Comparison of ENCODE assay signal across 13 cellular contexts in genomic region chr5:166961028-166961427, GRCh38. TPM values are rescaled to one million over a fixed set of nuclear protein-coding genes. Genes with fewer than 3 reads are reported as not detected.
DNase-seq lines count a peak whose midpoint lies in the region; ATAC-seq, FAIRE-seq and TF ChIP-seq lines count a peak whose summit lies in the region.
"Had no signal": no experiment of that assay in that cellular context is flagged by ENCODE, and none has a peak within 500 bp of the region (broad histone marks: within the 10 kb centered on the region; RNA-seq: fewer than 3 reads in every experiment).

No MANE protein-coding gene starts in this region.

- no peak overlapping the region for H3K4me2 ChIP-seq in KMS-11

- no peaks in the 10 kb centered on the region for H3K79me2 ChIP-seq in KMS-11 (ENCODE audit: insufficient read depth, low read depth)

- H3K4me3 ChIP-seq in BJ (ENCODE audit: low read depth, low read length) (no peak overlapping the region), KMS-11 (IDR thresholded peaks at IDR 0.05; ENCODE audit: insufficient read depth, low read depth, low read length) (no peak overlapping the region)

- no peak overlapping the region for H3K27ac Mint-ChIP-seq in activated naive CD4-positive, alpha-beta T cell treated with anti-CD3 and anti-CD28 coated beads, Interleukin-2, amount 10 ng/mL, durations not matched to agents 7 days and 5 days
- H3K27ac Mint-ChIP-seq: CD4-positive, alpha-beta memory T cell had no signal

- DNase-seq in BJ (ENCODE audit: low read depth) (no peak), SW480 (ENCODE audit: low spot score) (peak; percentile 8), kidney tubule cell (ENCODE audit: low spot score) (peak; percentile 5), HTR-8/SVneo (ENCODE audit: insufficient read length, low spot score) (no peak), middle frontal gyrus (ENCODE audit: extremely low spot score, low spot score) (no peak)
- no peak for DNase-seq in activated naive CD4-positive, alpha-beta T cell treated with anti-CD3 and anti-CD28 coated beads, Interleukin-2, amount 10 ng/mL, durations not matched to agents 7 days and 5 days
- DNase-seq: CD4-positive, alpha-beta memory T cell; nucleus accumbens; SHP77 had no signal

- POLR2A ChIA-PET in BJ (lab: Charles Lee): no interaction called here

- H3K9me3 Mint-ChIP-seq in activated naive CD4-positive, alpha-beta T cell treated with anti-CD3 and anti-CD28 coated beads, Interleukin-2, amount 10 ng/mL, durations not matched to agents 7 days and 5 days: peaks cover 11% of the 10 kb centered on the region

- H3K4me3 Mint-ChIP-seq in activated naive CD4-positive, alpha-beta T cell treated with anti-CD3 and anti-CD28 coated beads, Interleukin-2, amount 10 ng/mL, durations not matched to agents 7 days and 5 days: no peak overlapping the region
- H3K4me3 Mint-ChIP-seq: CD4-positive, alpha-beta memory T cell; central memory CD8-positive, alpha-beta T cell had no signal

- H3K27me3 ChIP-seq in BJ (ENCODE audit: control insufficient read depth, insufficient read depth, low read length) (no peaks in the 10 kb centered on the region), KMS-11 (ENCODE audit: insufficient read depth, low read depth) (no peaks in the 10 kb centered on the region)

- no peak overlapping the region for H2AFZ ChIP-seq in KMS-11 (ENCODE audit: low read depth)

- H3K9ac ChIP-seq in KMS-11: no peak overlapping the region

- H3K4me1 Mint-ChIP-seq in activated naive CD4-positive, alpha-beta T cell treated with anti-CD3 and anti-CD28 coated beads, Interleukin-2, amount 10 ng/mL, durations not matched to agents 7 days and 5 days: no peaks in the 10 kb centered on the region
- H3K4me1 Mint-ChIP-seq: CD4-positive, alpha-beta memory T cell; central memory CD8-positive, alpha-beta T cell had no signal

- H4K20me1 ChIP-seq in KMS-11 (ENCODE audit: insufficient read depth): no peaks in the 10 kb centered on the region

- H3K36me3 Mint-ChIP-seq in activated naive CD4-positive, alpha-beta T cell treated with anti-CD3 and anti-CD28 coated beads, Interleukin-2, amount 10 ng/mL, durations not matched to agents 7 days and 5 days: no peaks in the 10 kb centered on the region
- H3K36me3 Mint-ChIP-seq: CD4-positive, alpha-beta memory T cell had no signal

- TF ChIP-seq CTCF in BJ (IDR thresholded peaks at IDR 0.05; ENCODE audit: insufficient read depth, low read depth, low read length) (peak; percentile 12; the same call in 1 of the 2 replicates), KMS-11 (conservative IDR thresholded peaks at IDR 0.05; ENCODE audit: low read depth, low read length) (peak; percentile 39; the same call in 1 of the 2 replicates)

- no peaks in the 10 kb centered on the region for H3K4me1 ChIP-seq in KMS-11 (ENCODE audit: low read depth, poor library complexity, severe bottlenecking)

- CTCF ChIA-PET in BJ (lab: Yijun Ruan, JAX): no interaction called here
- CTCF ChIA-PET in activated naive CD4-positive, alpha-beta T cell treated with anti-CD3 and anti-CD28 coated beads, Interleukin-2, amount 10 ng/mL, durations not matched to agents 7 days and 5 days (lab: Charles Lee): no interaction called here

- no peak overlapping the region for H3K27ac ChIP-seq in KMS-11

- no peaks in the 10 kb centered on the region for H3K36me3 ChIP-seq in BJ (ENCODE audit: control insufficient read depth, insufficient read depth, low read length)
- no peaks in the 10 kb centered on the region for H3K36me3 ChIP-seq in KMS-11 (ENCODE audit: insufficient read depth)

- H3K27me3 Mint-ChIP-seq in activated naive CD4-positive, alpha-beta T cell treated with anti-CD3 and anti-CD28 coated beads, Interleukin-2, amount 10 ng/mL, durations not matched to agents 7 days and 5 days: no peaks in the 10 kb centered on the region
- H3K27me3 Mint-ChIP-seq: CD4-positive, alpha-beta memory T cell; central memory CD8-positive, alpha-beta T cell had no signal

- no peak for FAIRE-seq in HTR-8/SVneo (lab: Jason Lieb, UNC)
- FAIRE-seq: keratinocyte had no signal

- no peak for ATAC-seq in GM18907 (IDR thresholded peaks at IDR 0.05; ENCODE audit: unreplicated experiment)

RNA-seq across cellular contexts. Expression of gene TENM2, which starts 17.8 kb away (rescaled TPM):
- polyA plus RNA-seq in BJ (2011; rRNA removed): 0.27 and 0.80 TPM in 2 replicates
- polyA minus RNA-seq in BJ (2011; rRNA and poly(A)+ RNA removed): 0.71 and 1.5 TPM in 2 replicates
- polyA plus RNA-seq: CD4-positive, alpha-beta memory T cell had no signal

Comparison
In these comparisons a context has a peak if more than half of its experiments do, and no peak if none do; other contexts are left out.
1. DNase-seq: peak in SW480 (single experiment) and kidney tubule cell (single experiment); none in BJ (single experiment), activated naive CD4-positive, alpha-beta T cell treated with anti-CD3 and anti-CD28 coated beads, Interleukin-2, amount 10 ng/mL, durations not matched to agents 7 days and 5 days (single experiment), HTR-8/SVneo (single experiment) and middle frontal gyrus (single experiment).